ENCODE assay signal across 20 cellular contexts in genomic region chr21:42636931-42637601, GRCh38. TPM values are rescaled to one million over a fixed set of nuclear protein-coding genes. Genes with fewer than 3 reads are reported as not detected.
A peak's percentile ranks its signal among the peaks of the same experiment; 100 is the strongest.
DNase-seq lines count a peak whose midpoint lies in the region; ATAC-seq, FAIRE-seq and TF ChIP-seq lines count a peak whose summit lies in the region.
"Had no signal": no experiment of that assay in that cellular context is flagged by ENCODE, and none has a peak within 500 bp of the region (broad histone marks: within the 10 kb centered on the region; RNA-seq: fewer than 3 reads in every experiment).

No MANE protein-coding gene starts in this region.

- no peaks in the 10 kb centered on the region for H3K9me3 ChIP-seq in testis
- H3K9me3 ChIP-seq: BLaER1, SJCRH30 had no signal

- no peaks in the 10 kb centered on the region for H3K79me2 ChIP-seq in ACC112 (ENCODE audit: control insufficient read depth, insufficient read depth, low read length, unreplicated experiment)

- TF ChIP-seq CTCF in chondrocyte (IDR thresholded peaks at IDR 0.05) = no peak
- TF ChIP-seq CTCF in neural crest cell (conservative IDR thresholded peaks at IDR 0.05) = no peak
- TF ChIP-seq CTCF in testis (IDR thresholded peaks at IDR 0.05) = no peak

- H3K9me3 Mint-ChIP-seq in chondrocyte (ENCODE audit: low read depth) (no peaks in the 10 kb centered on the region), neural crest cell (no peaks in the 10 kb centered on the region)
- H3K9me3 Mint-ChIP-seq: CD4-positive, alpha-beta memory T cell had no signal

- TF ChIP-seq POLR2A in testis (IDR thresholded peaks at IDR 0.05) = no peak

- H3K4me1 Mint-ChIP-seq in chondrocyte (ENCODE audit: low read depth) (no peaks in the 10 kb centered on the region), neural crest cell (peaks cover 23% of the 10 kb centered on the region)
- H3K4me1 Mint-ChIP-seq: CD4-positive, alpha-beta memory T cell had no signal

- H3K27me3 ChIP-seq in ACC112 (ENCODE audit: insufficient read depth, low read length) = no peaks in the 10 kb centered on the region
- H3K27me3 ChIP-seq in testis = no peaks in the 10 kb centered on the region
- H3K27me3 ChIP-seq: BLaER1, SJCRH30 had no signal

- FAIRE-seq in HTR-8/SVneo (lab: Jason Lieb, UNC) = peak; percentile 88
- FAIRE-seq: A204.1 had no signal

- DNase-seq in HTR-8/SVneo (ENCODE audit: insufficient read length, low spot score) (no peak), chondrocyte (ENCODE audit: low spot score) (peak; percentile 40), neural crest cell (ENCODE audit: low read depth, low spot score) (no peak), COR-L47 (lab: John Stamatoyannopoulos, UW) (no peak), HUDEP-2 (lab: John Stamatoyannopoulos, UW; ENCODE audit: unreplicated experiment in 76 of 76) (no peak), testis (no peak)
- DNase-seq: Calu3; CD4-positive, alpha-beta memory T cell; DMS79; NCI-H1092 treated with DMSO at 0.1 percent for 48 hours; NCI-H2081; NCI-H510A; NCI-H748 treated with DMSO at 0.1 percent for 48 hours; OCI-M1; SJCRH30 had no signal

- WGBS in testis, 2 donors = 70 to 73% methylated on average over 21 of the region's 21 CpGs

- H3K27ac Mint-ChIP-seq in chondrocyte (ENCODE audit: unreplicated experiment) (no peak overlapping the region), neural crest cell (ENCODE audit: unreplicated experiment) (peak overlapping the region; percentile 31)
- H3K27ac Mint-ChIP-seq: CD4-positive, alpha-beta memory T cell had no signal

- H3K27ac ChIP-seq in ACC112 (ENCODE audit: low read depth, low read length) (peak overlapping the region; percentile 41), testis (no peak overlapping the region)
- H3K27ac ChIP-seq: BLaER1, SJCRH30 had no signal

- H2AFZ ChIP-seq in ACC112 (ENCODE audit: low read length, unreplicated experiment) = no peak overlapping the region

- intact Hi-C loops in testis (cut with DNase I; ENCODE audit: low total_unique reads) = no loop called here

- no peaks in the 10 kb centered on the region for H3K36me3 Mint-ChIP-seq in chondrocyte (ENCODE audit: low read depth)
- H3K36me3 Mint-ChIP-seq in neural crest cell (ENCODE audit: low read depth) = no peaks in the 10 kb centered on the region
- H3K36me3 Mint-ChIP-seq: CD4-positive, alpha-beta memory T cell had no signal

- H3K27me3 Mint-ChIP-seq in chondrocyte (ENCODE audit: low read depth) (peaks cover 32% of the 10 kb centered on the region), neural crest cell (ENCODE audit: low read depth) (no peaks in the 10 kb centered on the region)

- H3K36me3 ChIP-seq in ACC112 (ENCODE audit: insufficient read depth, low read length) = no peaks in the 10 kb centered on the region
- H3K36me3 ChIP-seq in testis (ENCODE audit: low read depth, missing control alignments) = no peaks in the 10 kb centered on the region
- H3K36me3 ChIP-seq: BLaER1, SJCRH30 had no signal

- H3K4me1 ChIP-seq in ACC112 (ENCODE audit: control insufficient read depth, insufficient read depth, low read length, unreplicated experiment) (peaks cover 32% of the 10 kb centered on the region), testis (peaks cover 11% of the 10 kb centered on the region)
- H3K4me1 ChIP-seq: BLaER1, SJCRH30 had no signal

- ATAC-seq in GM21825 (IDR thresholded peaks at IDR 0.05; ENCODE audit: unreplicated experiment) = no peak

- no peak overlapping the region for H3K4me3 Mint-ChIP-seq in chondrocyte (ENCODE audit: unreplicated experiment)
- no peak overlapping the region for H3K4me3 Mint-ChIP-seq in neural crest cell
- H3K4me3 Mint-ChIP-seq: CD4-positive, alpha-beta memory T cell had no signal

- no peak overlapping the region for H3K4me3 ChIP-seq in ACC112 (ENCODE audit: low read depth, low read length)
- no peak overlapping the region for H3K4me3 ChIP-seq in testis
- H3K4me3 ChIP-seq: BLaER1, SJCRH30 had no signal

RNA-seq across cellular contexts. Expression of gene PDE9A, which starts 16.4 kb away (rescaled TPM):
- 0.60 to 1.2 TPM (median 1.1 TPM) in 3 replicates for total RNA-seq in chondrocyte
- total RNA-seq in neural crest cell = 31.4 and 40.7 TPM in 2 replicates
- total RNA-seq in testis = 1 to 10 TPM; 5.7 to 6.3 TPM
- polyA plus RNA-seq in testis (ENCODE audit: insufficient read depth, low read depth, low replicate concordance) = 6.4 TPM
- total RNA-seq: LHCN-M2 had no signal
